18 cellular contexts compared by ENCODE assay signal in genomic region chr7:43942997-43943701, GRCh38. TPM values are rescaled to one million over a fixed set of nuclear protein-coding genes. Genes with fewer than 3 reads are reported as not detected.
DNase-seq lines count a peak whose midpoint lies in the region; ATAC-seq and TF ChIP-seq lines count a peak whose summit lies in the region.
"Had no signal": no experiment of that assay in that cellular context is flagged by ENCODE, and none has a peak within 500 bp of the region (broad histone marks: within the 10 kb centered on the region; RNA-seq: fewer than 3 reads in every experiment).

No MANE protein-coding gene starts in this region.

- H3K36me3 ChIP-seq in IMR-90 (ENCODE audit: control insufficient read depth, insufficient read depth, low read length) (peaks cover 3% of the 10 kb centered on the region; the same call in 1 of the 2 replicates), brain microvascular endothelial cell (replicated peaks) (no peaks in the 10 kb centered on the region), liver (ENCODE audit: control insufficient read depth in 4 of 4, insufficient read depth in 3 of 4, low read depth in 1 of 4, low read length in 3 of 4) (no peaks in the 10 kb centered on the region), neuronal stem cell (replicated peaks in 1 of 2; ENCODE audit: control insufficient read depth in 2 of 2, insufficient read depth in 2 of 2, low read length in 2 of 2) (peaks cover 2 to 5% of the 10 kb centered on the region in 2 donors)
- H3K36me3 ChIP-seq: HAP-1, SJCRH30 had no signal

- H3K56ac ChIP-seq in IMR-90 (ENCODE audit: extremely low read depth, insufficient read depth, low read length), result no peak overlapping the region

- no peak overlapping the region for H3K27ac Mint-ChIP-seq in activated naive CD4-positive, alpha-beta T cell treated with anti-CD3 and anti-CD28 coated beads, Interleukin-2, amount 50 U/mL, for 72 hours
- H3K27ac Mint-ChIP-seq: activated B cell treated with CpG ODN at 0.5 μM for 24 hours had no signal

- TF ChIP-seq RAD21 in IMR-90 (IDR thresholded peaks at IDR 0.05; ENCODE audit: low read length), result no peak
- TF ChIP-seq RAD21 in liver (IDR thresholded peaks at IDR 0.05), result peak; percentile 72 to 77

- H3K4ac ChIP-seq in IMR-90 (ENCODE audit: low read depth, low read length) (no peak overlapping the region), neuronal stem cell (ENCODE audit: low read length) (no peak overlapping the region)

- DNase-seq in IMR-90, result no peak
- DNase-seq in brain microvascular endothelial cell, result no peak
- DNase-seq in activated naive CD4-positive, alpha-beta T cell treated with anti-CD3 and anti-CD28 coated beads, Interleukin-2, amount 50 U/mL, for 72 hours (ENCODE audit: low spot score in 2 of 2), result no peak
- DNase-seq in neuronal stem cell (ENCODE audit: low spot score), result no peak
- no peak for DNase-seq in NCI-H146 (lab: John Stamatoyannopoulos, UW)
- no peak for DNase-seq in globus pallidus (ENCODE audit: low spot score)
- DNase-seq: activated B cell treated with CpG ODN at 0.5 μM for 24 hours; activated CD8-positive, alpha-beta memory T cell treated with anti-CD3 and anti-CD28 coated beads, Interleukin-2, amount 50 U/mL, for 48 hours; NCI-H1436 treated with DMSO at 0.1 percent for 48 hours; NCI-H524 treated with DMSO at 0.1 percent for 48 hours; SJCRH30; stimulated activated naive CD8-positive, alpha-beta T cell treated with anti-CD3 and anti-CD28 coated beads, Interleukin-15, amount 100 ng/mL, for 72 hours had no signal

- H2BK5ac ChIP-seq in IMR-90 (ENCODE audit: low read depth, low read length, poor library complexity, severe bottlenecking), result no peak overlapping the region
- H2BK5ac ChIP-seq in neuronal stem cell (ENCODE audit: low read length), result no peak overlapping the region

- no peak overlapping the region for H3K23ac ChIP-seq in IMR-90 (ENCODE audit: low read depth, low read length)
- no peak overlapping the region for H3K23ac ChIP-seq in neuronal stem cell (ENCODE audit: low read depth, low read length, poor library complexity)

- H3K18ac ChIP-seq in IMR-90 (ENCODE audit: low read depth, low read length) (no peak overlapping the region), neuronal stem cell (ENCODE audit: low read length) (no peak overlapping the region)

- no peaks in the 10 kb centered on the region for H3K9me1 ChIP-seq in IMR-90 (ENCODE audit: insufficient read depth, low read length)

- no peak overlapping the region for H2AK5ac ChIP-seq in IMR-90 (ENCODE audit: low read depth, low read length)
- H2AK5ac ChIP-seq in neuronal stem cell (ENCODE audit: low read depth, low read length), result no peak overlapping the region

- intact Hi-C loops in IMR-90 (cut with micrococcal nuclease), result no loop called here

- no peak for ATAC-seq in IMR-90 (ENCODE audit: low read depth)
- no peak for ATAC-seq in activated naive CD4-positive, alpha-beta T cell treated with anti-CD3 and anti-CD28 coated beads, Interleukin-2, amount 50 U/mL, for 72 hours
- ATAC-seq: stimulated activated naive CD8-positive, alpha-beta T cell treated with anti-CD3 and anti-CD28 coated beads, Interleukin-15, amount 100 ng/mL, for 72 hours had no signal

- H3K79me1 ChIP-seq in IMR-90 (ENCODE audit: low read depth in 1 of 2, low read length in 2 of 2), result no peaks in the 10 kb centered on the region
- H3K79me1 ChIP-seq in neuronal stem cell (ENCODE audit: low read depth, low read length), result no peaks in the 10 kb centered on the region

- no TSS peak for BruUV-seq in IMR-90 (replicated peaks; lab: Mats Ljungman, UMichigan)

- no peak overlapping the region for H2BK15ac ChIP-seq in IMR-90 (ENCODE audit: low read depth, low read length)
- no peak overlapping the region for H2BK15ac ChIP-seq in neuronal stem cell (ENCODE audit: low read length)

- H3K27ac ChIP-seq in C4-2B (no peak overlapping the region), IMR-90 (ENCODE audit: insufficient read depth, low read length) (no peak overlapping the region), brain microvascular endothelial cell (no peak overlapping the region), liver (ENCODE audit: low read depth in 1 of 2, low read length in 2 of 2) (no peak overlapping the region), neuronal stem cell (replicated peaks; ENCODE audit: low read length) (no peak overlapping the region)
- H3K27ac ChIP-seq: coronary artery, right atrium auricular region, SJCRH30 had no signal

- H2AFZ ChIP-seq in IMR-90 (replicated peaks; ENCODE audit: low read length, poor library complexity), result no peak overlapping the region
- H2AFZ ChIP-seq in neuronal stem cell (ENCODE audit: low read length), result no peak overlapping the region

- no peaks in the 10 kb centered on the region for H3K9me3 ChIP-seq in IMR-90 (ENCODE audit: control insufficient read depth, insufficient read depth, low read length)
- H3K9me3 ChIP-seq in liver (ENCODE audit: control insufficient read depth in 4 of 4, low read length in 3 of 4), result no peaks in the 10 kb centered on the region
- H3K9me3 ChIP-seq in neuronal stem cell (replicated peaks in 1 of 2; ENCODE audit: control insufficient read depth in 2 of 2, insufficient read depth in 1 of 2, low read depth in 1 of 2, low read length in 2 of 2), result peaks cover 0 to 2% of the 10 kb centered on the region in 2 donors
- H3K9me3 ChIP-seq: HAP-1, right atrium auricular region had no signal

- no peak overlapping the region for H3K14ac ChIP-seq in IMR-90 (replicated peaks; ENCODE audit: low read depth, low read length)
- H3K14ac ChIP-seq in neuronal stem cell (ENCODE audit: low read length), result no peak overlapping the region

- H3K4me3 ChIP-seq in IMR-90 (ENCODE audit: insufficient read depth, low read depth, low read length), result no peak overlapping the region
- no peak overlapping the region for H3K4me3 ChIP-seq in brain microvascular endothelial cell (ENCODE audit: low read depth, low read length)
- H3K4me3 ChIP-seq in liver (ENCODE audit: low read depth in 1 of 3, low read length in 3 of 3), result no peak overlapping the region
- no peak overlapping the region for H3K4me3 ChIP-seq in neuronal stem cell (ENCODE audit: low read length in 2 of 2)
- H3K4me3 ChIP-seq: coronary artery, HAP-1, right atrium auricular region, SJCRH30 had no signal

- H2AK9ac ChIP-seq in IMR-90 (replicated peaks; ENCODE audit: low read depth, low read length, poor library complexity), result no peak overlapping the region

- no peak overlapping the region for H4K91ac ChIP-seq in IMR-90 (ENCODE audit: insufficient read depth, low read depth, low read length)
- no peak overlapping the region for H4K91ac ChIP-seq in neuronal stem cell (ENCODE audit: low read depth, low read length, poor library complexity)

- POLR2A ChIA-PET in IMR-90 (lab: Charles Lee; ENCODE audit: unreplicated experiment), result no interaction called here

- WGBS in IMR-90 (ENCODE audit: extremely low coverage in 2 of 2, insufficient read length in 1 of 2), 2 experiments, result 83% methylated on average over 3 of the region's 5 CpGs; no CpG with 5 or more reads in 1 of the 2 experiments
- WGBS in liver, result 67% methylated on average over 5 of the region's 5 CpGs
- no CpG with 5 or more reads among the region's 5 CpGs for WGBS in neuronal stem cell (ENCODE audit: extremely low coverage in 2 of 2, insufficient read length in 2 of 2, insufficient replicate concordance in 1 of 2), 2 donors

- no peak for TF ChIP-seq POLR2A in IMR-90 (IDR thresholded peaks at IDR 0.05; ENCODE audit: low read depth, low read length)

- H3K36me3 Mint-ChIP-seq in activated naive CD4-positive, alpha-beta T cell treated with anti-CD3 and anti-CD28 coated beads, Interleukin-2, amount 50 U/mL, for 72 hours, result no peaks in the 10 kb centered on the region

- TF ChIP-seq CTCF in C4-2B (conservative IDR thresholded peaks at IDR 0.05) (peak; percentile 37), IMR-90 (conservative IDR thresholded peaks at IDR 0.05; ENCODE audit: low read depth, low read length) (0 out of 2 replicates have a peak, but pooled peaks have one; percentile 8), brain microvascular endothelial cell (IDR thresholded peaks at IDR 0.05; ENCODE audit: low read depth, low read length, missing control alignments) (peak; percentile 23), liver (IDR thresholded peaks at IDR 0.05; ENCODE audit: low read depth, low read length, missing input control) (peak; percentile 46)

- H4K5ac ChIP-seq in IMR-90 (ENCODE audit: low read depth, low read length), result no peak overlapping the region

- no peak overlapping the region for H2BK20ac ChIP-seq in IMR-90 (ENCODE audit: low read depth, low read length)

- H2BK12ac ChIP-seq in neuronal stem cell (ENCODE audit: low read length), result no peak overlapping the region

- no peak overlapping the region for H3K9ac ChIP-seq in IMR-90 (ENCODE audit: low read depth, low read length)
- no peak overlapping the region for H3K9ac ChIP-seq in liver (ENCODE audit: low read depth in 1 of 2, low read length in 2 of 2)
- H3K9ac ChIP-seq in neuronal stem cell (ENCODE audit: low read depth, low read length, poor library complexity), result no peak overlapping the region

- H3K27me3 ChIP-seq in IMR-90 (ENCODE audit: control insufficient read depth, insufficient read depth, low read length), result no peaks in the 10 kb centered on the region
- H3K27me3 ChIP-seq in brain microvascular endothelial cell (replicated peaks), result no peaks in the 10 kb centered on the region
- H3K27me3 ChIP-seq in liver (ENCODE audit: control insufficient read depth in 4 of 4, insufficient read depth in 4 of 4, low read length in 3 of 4), result no peaks in the 10 kb centered on the region
- no peaks in the 10 kb centered on the region for H3K27me3 ChIP-seq in neuronal stem cell (ENCODE audit: control insufficient read depth in 3 of 3, insufficient read depth in 3 of 3, low read depth in 1 of 3, low read length in 3 of 3)
- H3K27me3 ChIP-seq: right atrium auricular region, SJCRH30 had no signal

- in situ Hi-C loops in IMR-90 (cut with MboI; ENCODE audit: low sequenced_read_pairs), result no loop called here
- in situ Hi-C loops in brain microvascular endothelial cell (cut with HindIII; ENCODE audit: low pct_ligation_motif_present, low sequenced_read_pairs), result no loop called here

- no peak overlapping the region for H4K8ac ChIP-seq in IMR-90 (ENCODE audit: low read depth in 2 of 2, low read length in 2 of 2)
- no peak overlapping the region for H4K8ac ChIP-seq in neuronal stem cell (ENCODE audit: low read depth, low read length)

- dilution Hi-C loops in IMR-90 (cut with HindIII; ENCODE audit: low sequenced_read_pairs, unreplicated experiment), result no loop called here

- H3K9me3 Mint-ChIP-seq in activated naive CD4-positive, alpha-beta T cell treated with anti-CD3 and anti-CD28 coated beads, Interleukin-2, amount 50 U/mL, for 72 hours, result no peaks in the 10 kb centered on the region
- H3K9me3 Mint-ChIP-seq: activated B cell treated with CpG ODN at 0.5 μM for 24 hours; stimulated activated naive CD8-positive, alpha-beta T cell treated with anti-CD3 and anti-CD28 coated beads, Interleukin-15, amount 100 ng/mL, for 72 hours had no signal

- H2BK120ac ChIP-seq in IMR-90 (ENCODE audit: low read depth, low read length), result no peak overlapping the region
- H2BK120ac ChIP-seq in neuronal stem cell (ENCODE audit: low read depth, low read length), result no peak overlapping the region

- no peaks in the 10 kb centered on the region for H4K20me1 ChIP-seq in IMR-90 (ENCODE audit: insufficient read depth, low read length)

- H3K4me1 ChIP-seq in IMR-90 (ENCODE audit: control insufficient read depth, insufficient read depth, low read length), result no peaks in the 10 kb centered on the region
- H3K4me1 ChIP-seq in liver (ENCODE audit: control insufficient read depth in 4 of 4, insufficient read depth in 4 of 4, low read length in 3 of 4), result peaks cover 7 to 19% (median 11%) of the 10 kb centered on the region in 4 donors
- no peaks in the 10 kb centered on the region for H3K4me1 ChIP-seq in neuronal stem cell (ENCODE audit: control insufficient read depth in 2 of 2, insufficient read depth in 1 of 2, low read depth in 1 of 2, low read length in 2 of 2)
- H3K4me1 ChIP-seq: HAP-1, right atrium auricular region, SJCRH30 had no signal

- CTCF ChIA-PET in IMR-90 (lab: Yijun Ruan, JAX), result interaction anchor here (0.5 to 1.9 kb wide), 2 partner anchors 11 to 396 kb away, joined by 3 to 4 read pairs; no protein-coding TSS in a partner anchor

- H3K4me2 ChIP-seq in IMR-90 (ENCODE audit: low read depth, low read length), result no peak overlapping the region
- no peak overlapping the region for H3K4me2 ChIP-seq in neuronal stem cell (ENCODE audit: insufficient read depth, low read length, poor library complexity, severe bottlenecking)

RNA-seq across cellular contexts. Expression of gene UBE2D4, which starts 16.9 kb away (rescaled TPM):
- total RNA-seq in IMR-90 (2012; rRNA removed) (8.6 and 9.7 TPM in 2 replicates), liver (10 to 100 TPM in 1 of 2 donors, 1 to 10 TPM in 1; 5.1 to 10.7 TPM)
- polyA plus RNA-seq in IMR-90 (2012; rRNA removed) (9.7 and 10.5 TPM in 2 replicates), liver (10 to 100 TPM; 12.8 to 17.9 TPM)
- polyA plus RNA-seq in IMR-90 (2012; cell fraction: cytosol; rRNA removed), result 7.5 and 11.0 TPM in 2 replicates
- polyA plus RNA-seq in IMR-90 (2012; cell fraction: nucleus; rRNA removed; ENCODE audit: low replicate concordance), result 5.7 and 6.0 TPM in 2 replicates
- total RNA-seq in activated naive CD4-positive, alpha-beta T cell treated with anti-CD3 and anti-CD28 coated beads, Interleukin-2, amount 50 U/mL, for 72 hours, result 1 to 10 TPM; 3.3 to 7.5 TPM
- polyA plus RNA-seq in neuronal stem cell (2013, experiment 1 of 2), result 8.5 TPM
- 8.8 TPM for polyA plus RNA-seq in neuronal stem cell (2013, experiment 2 of 2)

RNA-seq across cellular contexts. Expression of gene URGCP, which starts 36.8 kb away (rescaled TPM):
- total RNA-seq in IMR-90 (2012; rRNA removed), result 24.4 and 25.5 TPM in 2 replicates
- polyA plus RNA-seq in IMR-90 (2012; rRNA removed), result 19.9 and 22.0 TPM in 2 replicates
- polyA plus RNA-seq in IMR-90 (2012; cell fraction: cytosol; rRNA removed), result 12.5 and 15.2 TPM in 2 replicates
- 31.4 and 33.7 TPM in 2 replicates for polyA plus RNA-seq in IMR-90 (2012; cell fraction: nucleus; rRNA removed; ENCODE audit: low replicate concordance)
- total RNA-seq in liver, result 10 to 100 TPM in 1 of 2 donors, 1 to 10 TPM in 1; 7.2 to 28.4 TPM
- polyA plus RNA-seq in liver, result 10 to 100 TPM; 11.7 to 14.3 TPM
- total RNA-seq in activated naive CD4-positive, alpha-beta T cell treated with anti-CD3 and anti-CD28 coated beads, Interleukin-2, amount 50 U/mL, for 72 hours, result 10 to 100 TPM; 16.4 to 26.3 TPM
- polyA plus RNA-seq in neuronal stem cell (2013, experiment 1 of 2), result 8.0 TPM
- polyA plus RNA-seq in neuronal stem cell (2013, experiment 2 of 2), result 9.4 TPM

RNA-seq across cellular contexts. Expression of gene SPDYE1, which starts 54.5 kb away (rescaled TPM):
- not detected in 2 replicates for total RNA-seq in IMR-90 (2012; rRNA removed)
- polyA plus RNA-seq in IMR-90 (2012; rRNA removed), result not detected in 2 replicates
- not detected in 2 replicates for polyA plus RNA-seq in IMR-90 (2012; cell fraction: cytosol; rRNA removed)
- polyA plus RNA-seq in IMR-90 (2012; cell fraction: nucleus; rRNA removed; ENCODE audit: low replicate concordance), result not detected in 2 replicates
- total RNA-seq in liver, result not detected
- under 1 TPM in 1 of 2 donors, not detected in 1; 0.71 TPM for polyA plus RNA-seq in liver
- total RNA-seq in activated naive CD4-positive, alpha-beta T cell treated with anti-CD3 and anti-CD28 coated beads, Interleukin-2, amount 50 U/mL, for 72 hours, result not detected
- not detected for polyA plus RNA-seq in neuronal stem cell (2013, experiment 1 of 2)
- not detected for polyA plus RNA-seq in neuronal stem cell (2013, experiment 2 of 2)
- total RNA-seq: activated B cell treated with CpG ODN at 0.5 μM for 24 hours, G401, right atrium auricular region, SJCRH30 had no signal
